In genomic region chr12:57476993-57477709, GRCh38 we compare ENCODE assay signal across 7 cellular contexts. TPM values are rescaled to one million over a fixed set of nuclear protein-coding genes. Genes with fewer than 3 reads are reported as not detected.
A peak's percentile ranks its signal among the peaks of the same experiment; 100 is the strongest.
DNase-seq lines count a peak whose midpoint lies in the region; ATAC-seq lines count a peak whose summit lies in the region.
"Had no signal": no experiment of that assay in that cellular context is flagged by ENCODE, and none has a peak within 500 bp of the region (broad histone marks: within the 10 kb centered on the region; RNA-seq: fewer than 3 reads in every experiment).

No MANE protein-coding gene starts in this region.

- DNase-seq in KBM-7 (peak; percentile 23), posterior vena cava (ENCODE audit: low spot score) (peak; percentile 74), ecto neural progenitor cell (ENCODE audit: low spot score) (no peak), NCI-H446 (lab: John Stamatoyannopoulos, UW) (no peak)
- no peak for DNase-seq in activated naive CD8-positive, alpha-beta T cell treated with anti-CD3 and anti-CD28 coated beads, Interleukin-2, amount 50 U/mL, for 24 hours

- intact Hi-C loops in posterior vena cava (cut with DNase I), result no loop called here

- H3K9me3 Mint-ChIP-seq in activated naive CD8-positive, alpha-beta T cell treated with anti-CD3 and anti-CD28 coated beads, Interleukin-2, amount 50 U/mL, for 24 hours, result no peaks in the 10 kb centered on the region

- H3K27ac Mint-ChIP-seq in activated naive CD8-positive, alpha-beta T cell treated with anti-CD3 and anti-CD28 coated beads, Interleukin-2, amount 50 U/mL, for 24 hours, result peak overlapping the region; percentile 98

- no peak for ATAC-seq in activated naive CD8-positive, alpha-beta T cell treated with anti-CD3 and anti-CD28 coated beads, Interleukin-2, amount 50 U/mL, for 24 hours
- no peak for ATAC-seq in GM18498 (IDR thresholded peaks at IDR 0.05; ENCODE audit: unreplicated experiment)

- H3K4me3 Mint-ChIP-seq in activated naive CD8-positive, alpha-beta T cell treated with anti-CD3 and anti-CD28 coated beads, Interleukin-2, amount 50 U/mL, for 24 hours, result peak overlapping the region; percentile 93

- no peaks in the 10 kb centered on the region for H3K27me3 Mint-ChIP-seq in activated naive CD8-positive, alpha-beta T cell treated with anti-CD3 and anti-CD28 coated beads, Interleukin-2, amount 50 U/mL, for 24 hours

- H3K36me3 Mint-ChIP-seq in activated naive CD8-positive, alpha-beta T cell treated with anti-CD3 and anti-CD28 coated beads, Interleukin-2, amount 50 U/mL, for 24 hours (ENCODE audit: low read depth), result peaks cover 47% of the 10 kb centered on the region

- in situ Hi-C loops in KBM-7 (cut with MboI; ENCODE audit: low pct_unique_long_range_greater_than_20kb, low sequenced_read_pairs), result no loop called here

- H3K4me1 Mint-ChIP-seq in activated naive CD8-positive, alpha-beta T cell treated with anti-CD3 and anti-CD28 coated beads, Interleukin-2, amount 50 U/mL, for 24 hours, result peaks cover 77% of the 10 kb centered on the region

RNA-seq across cellular contexts. Expression of gene ARHGAP9, which starts 2.5 kb away (rescaled TPM):
- 10 to 100 TPM; 12.7 to 20.7 TPM for total RNA-seq in posterior vena cava

RNA-seq across cellular contexts. Expression of gene MARS1, which starts 10.7 kb away (rescaled TPM):
- total RNA-seq in posterior vena cava, result 100 to 1,000 TPM; 135 to 142 TPM

RNA-seq across cellular contexts. Expression of gene GLI1, which starts 17.6 kb away (rescaled TPM):
- total RNA-seq in posterior vena cava, result 1 to 10 TPM in 1 of 2 donors, under 1 TPM in 1; 0.90 to 3.2 TPM

RNA-seq across cellular contexts. Expression of gene INHBE, which starts 22.0 kb away (rescaled TPM):
- total RNA-seq in posterior vena cava, result not detected
- total RNA-seq: esophagus mucosa had no signal

RNA-seq across cellular contexts. Expression of gene INHBC, which starts 42.6 kb away (rescaled TPM):
- not detected for total RNA-seq in posterior vena cava
- total RNA-seq: esophagus mucosa had no signal

Comparison
In these comparisons a context has a peak if more than half of its experiments do, and no peak if none do; other contexts are left out.
1. DNase-seq: peak in KBM-7 (single experiment) and posterior vena cava (single experiment); none in activated naive CD8-positive, alpha-beta T cell treated with anti-CD3 and anti-CD28 coated beads, Interleukin-2, amount 50 U/mL, for 24 hours (single experiment), ecto neural progenitor cell (single experiment) and NCI-H446 (0 of 2).